ENCODE assay signal across 25 cellular contexts in the genomic region with DNA sequence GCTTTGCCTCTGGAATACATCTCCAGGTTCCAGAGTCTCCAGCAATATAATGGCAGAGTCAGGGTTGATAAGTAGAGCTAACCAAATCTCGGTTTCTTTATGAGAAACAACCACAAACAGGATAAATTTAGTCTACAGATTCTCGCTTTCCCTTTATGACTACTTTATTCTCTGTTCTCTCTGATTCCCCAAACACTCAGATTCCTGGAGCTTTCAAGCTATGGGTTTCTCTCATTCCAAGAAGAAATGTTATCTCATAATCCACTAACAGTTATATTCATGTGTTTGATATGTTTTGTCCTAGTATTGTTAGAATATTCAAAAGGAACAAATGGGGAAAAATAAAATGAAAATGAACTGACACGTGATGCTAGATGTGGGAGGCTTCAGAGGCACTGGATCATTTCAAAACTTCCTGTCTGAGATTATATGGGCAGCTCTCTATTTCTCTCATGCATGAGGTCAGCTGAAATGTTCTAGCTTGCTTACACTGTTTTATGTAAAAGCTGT.
DNase-seq lines count a peak whose midpoint lies in the region; ATAC-seq and TF ChIP-seq lines count a peak whose summit lies in the region.
"Had no signal": no experiment of that assay in that cellular context is flagged by ENCODE, and none has a peak within 500 bp of the region (broad histone marks: within the 10 kb centered on the region; RNA-seq: fewer than 3 reads in every experiment).

No MANE protein-coding gene starts in this region.

- no peaks in the 10 kb centered on the region for H3K36me3 Mint-ChIP-seq in endodermal cell (ENCODE audit: low read depth)

- peaks cover 76% of the 10 kb centered on the region for H3K4me1 ChIP-seq in KMS-11 (ENCODE audit: low read depth, poor library complexity, severe bottlenecking)
- no peaks in the 10 kb centered on the region for H3K4me1 ChIP-seq in endodermal cell (ENCODE audit: control insufficient read depth, insufficient read depth, low read length)
- H3K4me1 ChIP-seq: A549, adrenal gland, esophagus squamous epithelium, left ventricle myocardium inferior had no signal

- peaks cover 12% of the 10 kb centered on the region for H3K9me3 ChIP-seq in endodermal cell (ENCODE audit: control insufficient read depth, low read length)
- H3K9me3 ChIP-seq: A549, adrenal gland had no signal

- intact Hi-C loops in posterior cingulate gyrus (cut with DNase I) (no loop called here), left ventricle myocardium superior (cut with micrococcal nuclease) (no loop called here)

- no peak overlapping the region for H3K27ac Mint-ChIP-seq in endodermal cell

- no peaks in the 10 kb centered on the region for H4K20me1 ChIP-seq in KMS-11 (ENCODE audit: insufficient read depth)

- DNase-seq in GM10266 (ENCODE audit: extremely low spot score): peak; percentile 8
- no peak for DNase-seq in SIG-M5 (lab: John Stamatoyannopoulos, UW)
- no peak for DNase-seq in endodermal cell
- no peak for DNase-seq in posterior cingulate gyrus
- DNase-seq in left ventricle myocardium superior: no peak
- DNase-seq: activated CD4-positive, alpha-beta T cell treated with anti-CD3 and anti-CD28 coated beads for 48 hours; activated CD8-positive, alpha-beta memory T cell treated with anti-CD3 and anti-CD28 coated beads, Interleukin-2, amount 50 U/mL, for 4 hours; activated effector memory CD4-positive, alpha-beta T cell treated with anti-CD3 and anti-CD28 coated beads, Interleukin-2, amount 50 U/mL, for 16 hours; adrenal gland; esophagus squamous epithelium; left ventricle myocardium inferior; NCI-H1694; NCI-H226; occipital lobe; stimulated activated naive CD8-positive, alpha-beta T cell treated with anti-CD3 and anti-CD28 coated beads, Interleukin-15, Interleukin-2, amounts not matched to agents 100 U/mL and 50 U/mL, for 24 hours; trophoblast cell had no signal

- peak overlapping the region; percentile 91 for H3K4me2 ChIP-seq in KMS-11
- H3K4me2 ChIP-seq: A549 had no signal

- peak overlapping the region; percentile 31 for H2AFZ ChIP-seq in KMS-11 (ENCODE audit: low read depth)

- no peak for TF ChIP-seq CTCF in GM10266 (IDR thresholded peaks at IDR 0.05; ENCODE audit: control insufficient read depth, insufficient read depth, low read depth, missing control alignments)
- TF ChIP-seq CTCF in KMS-11 (conservative IDR thresholded peaks at IDR 0.05; ENCODE audit: low read depth, low read length): no peak
- TF ChIP-seq CTCF in endodermal cell (conservative IDR thresholded peaks at IDR 0.05): no peak

- no peaks in the 10 kb centered on the region for H3K36me3 ChIP-seq in KMS-11 (ENCODE audit: insufficient read depth)
- no peaks in the 10 kb centered on the region for H3K36me3 ChIP-seq in endodermal cell (ENCODE audit: control insufficient read depth, insufficient read depth, low read length)
- H3K36me3 ChIP-seq: adrenal gland, cardiac muscle cell, esophagus squamous epithelium, left ventricle myocardium inferior had no signal

- no peaks in the 10 kb centered on the region for H3K27me3 Mint-ChIP-seq in endodermal cell (ENCODE audit: insufficient read depth)

- no peaks in the 10 kb centered on the region for H3K27me3 ChIP-seq in KMS-11 (ENCODE audit: insufficient read depth, low read depth)
- no peaks in the 10 kb centered on the region for H3K27me3 ChIP-seq in endodermal cell (ENCODE audit: control insufficient read depth, insufficient read depth, low read length, poor library complexity, severe bottlenecking)
- H3K27me3 ChIP-seq: adrenal gland, cardiac muscle cell, esophagus squamous epithelium had no signal

- H3K9ac ChIP-seq in KMS-11: peak overlapping the region; percentile 35; the same call in 1 of the 2 replicates
- H3K9ac ChIP-seq in endodermal cell (ENCODE audit: extremely low read depth, low read length, poor library complexity, severe bottlenecking): no peak overlapping the region

- H3K4me3 Mint-ChIP-seq in endodermal cell: no peak overlapping the region

- H3K4me1 Mint-ChIP-seq in endodermal cell: no peaks in the 10 kb centered on the region

- WGBS in endodermal cell (ENCODE audit: insufficient coverage in 1 of 2, insufficient read length in 1 of 2), 2 experiments: 90 to 91% methylated on average over 1 to 3 of the region's 3 CpGs

- H3K79me2 ChIP-seq in KMS-11 (ENCODE audit: insufficient read depth, low read depth): no peaks in the 10 kb centered on the region

- H3K9me3 Mint-ChIP-seq in endodermal cell: peaks cover 7% of the 10 kb centered on the region

- ATAC-seq in GM19395 (IDR thresholded peaks at IDR 0.05; ENCODE audit: unreplicated experiment) (peak; percentile 78), HG02798 (IDR thresholded peaks at IDR 0.05; ENCODE audit: poor library complexity, unreplicated experiment) (peak; percentile 70), left ventricle myocardium superior (no peak)
- ATAC-seq: A549; HepG2; Right ventricle myocardium inferior; sciatic nerve; stimulated activated naive CD8-positive, alpha-beta T cell treated with anti-CD3 and anti-CD28 coated beads, Interleukin-15, Interleukin-2, amounts not matched to agents 100 U/mL and 50 U/mL, for 24 hours had no signal

- H3K27ac ChIP-seq in KMS-11 (peak overlapping the region; percentile 80), endodermal cell (ENCODE audit: low read depth, low read length) (no peak overlapping the region)
- H3K27ac ChIP-seq: A549, adrenal gland, C4-2B, cardiac muscle cell, esophagus squamous epithelium, left ventricle myocardium inferior had no signal

- H3K4me3 ChIP-seq in KMS-11 (IDR thresholded peaks at IDR 0.05; ENCODE audit: insufficient read depth, low read depth, low read length) (no peak overlapping the region), endodermal cell (ENCODE audit: low read length) (no peak overlapping the region)
- H3K4me3 ChIP-seq: A549, adrenal gland, cardiac muscle cell, esophagus squamous epithelium, left ventricle myocardium inferior had no signal
